1 cellular context compared by ENCODE assay signal in genomic region chr17:5254903-5255521, GRCh38.
A peak's percentile ranks its signal among the peaks of the same experiment; 100 is the strongest.
TF ChIP-seq lines count a peak whose summit lies in the region.

No MANE protein-coding gene starts in this region.

TF ChIP-seq in GM12878, 131 proteins besides CTCF, POLR2A, EP300 and RAD21 (continued from another document):
- TF ChIP-seq, protein P1, sequence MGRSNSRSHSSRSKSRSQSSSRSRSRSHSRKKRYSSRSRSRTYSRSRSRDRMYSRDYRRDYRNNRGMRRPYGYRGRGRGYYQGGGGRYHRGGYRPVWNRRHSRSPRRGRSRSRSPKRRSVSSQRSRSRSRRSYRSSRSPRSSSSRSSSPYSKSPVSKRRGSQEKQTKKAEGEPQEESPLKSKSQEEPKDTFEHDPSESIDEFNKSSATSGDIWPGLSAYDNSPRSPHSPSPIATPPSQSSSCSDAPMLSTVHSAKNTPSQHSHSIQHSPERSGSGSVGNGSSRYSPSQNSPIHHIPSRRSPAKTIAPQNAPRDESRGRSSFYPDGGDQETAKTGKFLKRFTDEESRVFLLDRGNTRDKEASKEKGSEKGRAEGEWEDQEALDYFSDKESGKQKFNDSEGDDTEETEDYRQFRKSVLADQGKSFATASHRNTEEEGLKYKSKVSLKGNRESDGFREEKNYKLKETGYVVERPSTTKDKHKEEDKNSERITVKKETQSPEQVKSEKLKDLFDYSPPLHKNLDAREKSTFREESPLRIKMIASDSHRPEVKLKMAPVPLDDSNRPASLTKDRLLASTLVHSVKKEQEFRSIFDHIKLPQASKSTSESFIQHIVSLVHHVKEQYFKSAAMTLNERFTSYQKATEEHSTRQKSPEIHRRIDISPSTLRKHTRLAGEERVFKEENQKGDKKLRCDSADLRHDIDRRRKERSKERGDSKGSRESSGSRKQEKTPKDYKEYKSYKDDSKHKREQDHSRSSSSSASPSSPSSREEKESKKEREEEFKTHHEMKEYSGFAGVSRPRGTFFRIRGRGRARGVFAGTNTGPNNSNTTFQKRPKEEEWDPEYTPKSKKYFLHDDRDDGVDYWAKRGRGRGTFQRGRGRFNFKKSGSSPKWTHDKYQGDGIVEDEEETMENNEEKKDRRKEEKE (IDR thresholded peaks at IDR 0.05) = no peak
- TF ChIP-seq, protein P2, sequence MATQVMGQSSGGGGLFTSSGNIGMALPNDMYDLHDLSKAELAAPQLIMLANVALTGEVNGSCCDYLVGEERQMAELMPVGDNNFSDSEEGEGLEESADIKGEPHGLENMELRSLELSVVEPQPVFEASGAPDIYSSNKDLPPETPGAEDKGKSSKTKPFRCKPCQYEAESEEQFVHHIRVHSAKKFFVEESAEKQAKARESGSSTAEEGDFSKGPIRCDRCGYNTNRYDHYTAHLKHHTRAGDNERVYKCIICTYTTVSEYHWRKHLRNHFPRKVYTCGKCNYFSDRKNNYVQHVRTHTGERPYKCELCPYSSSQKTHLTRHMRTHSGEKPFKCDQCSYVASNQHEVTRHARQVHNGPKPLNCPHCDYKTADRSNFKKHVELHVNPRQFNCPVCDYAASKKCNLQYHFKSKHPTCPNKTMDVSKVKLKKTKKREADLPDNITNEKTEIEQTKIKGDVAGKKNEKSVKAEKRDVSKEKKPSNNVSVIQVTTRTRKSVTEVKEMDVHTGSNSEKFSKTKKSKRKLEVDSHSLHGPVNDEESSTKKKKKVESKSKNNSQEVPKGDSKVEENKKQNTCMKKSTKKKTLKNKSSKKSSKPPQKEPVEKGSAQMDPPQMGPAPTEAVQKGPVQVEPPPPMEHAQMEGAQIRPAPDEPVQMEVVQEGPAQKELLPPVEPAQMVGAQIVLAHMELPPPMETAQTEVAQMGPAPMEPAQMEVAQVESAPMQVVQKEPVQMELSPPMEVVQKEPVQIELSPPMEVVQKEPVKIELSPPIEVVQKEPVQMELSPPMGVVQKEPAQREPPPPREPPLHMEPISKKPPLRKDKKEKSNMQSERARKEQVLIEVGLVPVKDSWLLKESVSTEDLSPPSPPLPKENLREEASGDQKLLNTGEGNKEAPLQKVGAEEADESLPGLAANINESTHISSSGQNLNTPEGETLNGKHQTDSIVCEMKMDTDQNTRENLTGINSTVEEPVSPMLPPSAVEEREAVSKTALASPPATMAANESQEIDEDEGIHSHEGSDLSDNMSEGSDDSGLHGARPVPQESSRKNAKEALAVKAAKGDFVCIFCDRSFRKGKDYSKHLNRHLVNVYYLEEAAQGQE (IDR thresholded peaks at IDR 0.05; ENCODE audit: low read depth, low read length) = no peak
- TF ChIP-seq, protein P3, sequence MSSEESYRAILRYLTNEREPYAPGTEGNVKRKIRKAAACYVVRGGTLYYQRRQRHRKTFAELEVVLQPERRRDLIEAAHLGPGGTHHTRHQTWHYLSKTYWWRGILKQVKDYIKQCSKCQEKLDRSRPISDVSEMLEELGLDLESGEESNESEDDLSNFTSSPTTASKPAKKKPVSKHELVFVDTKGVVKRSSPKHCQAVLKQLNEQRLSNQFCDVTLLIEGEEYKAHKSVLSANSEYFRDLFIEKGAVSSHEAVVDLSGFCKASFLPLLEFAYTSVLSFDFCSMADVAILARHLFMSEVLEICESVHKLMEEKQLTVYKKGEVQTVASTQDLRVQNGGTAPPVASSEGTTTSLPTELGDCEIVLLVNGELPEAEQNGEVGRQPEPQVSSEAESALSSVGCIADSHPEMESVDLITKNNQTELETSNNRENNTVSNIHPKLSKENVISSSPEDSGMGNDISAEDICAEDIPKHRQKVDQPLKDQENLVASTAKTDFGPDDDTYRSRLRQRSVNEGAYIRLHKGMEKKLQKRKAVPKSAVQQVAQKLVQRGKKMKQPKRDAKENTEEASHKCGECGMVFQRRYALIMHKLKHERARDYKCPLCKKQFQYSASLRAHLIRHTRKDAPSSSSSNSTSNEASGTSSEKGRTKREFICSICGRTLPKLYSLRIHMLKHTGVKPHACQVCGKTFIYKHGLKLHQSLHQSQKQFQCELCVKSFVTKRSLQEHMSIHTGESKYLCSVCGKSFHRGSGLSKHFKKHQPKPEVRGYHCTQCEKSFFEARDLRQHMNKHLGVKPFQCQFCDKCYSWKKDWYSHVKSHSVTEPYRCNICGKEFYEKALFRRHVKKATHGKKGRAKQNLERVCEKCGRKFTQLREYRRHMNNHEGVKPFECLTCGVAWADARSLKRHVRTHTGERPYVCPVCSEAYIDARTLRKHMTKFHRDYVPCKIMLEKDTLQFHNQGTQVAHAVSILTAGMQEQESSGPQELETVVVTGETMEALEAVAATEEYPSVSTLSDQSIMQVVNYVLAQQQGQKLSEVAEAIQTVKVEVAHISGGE (CRISPR knock-in tag; IDR thresholded peaks at IDR 0.05) = no peak
- TF ChIP-seq EGR1 (IDR thresholded peaks at IDR 0.05; ENCODE audit: borderline replicate concordance in 1 of 2, low read depth in 2 of 2, low read length in 2 of 2) (no peak), MEF2B (IDR thresholded peaks at IDR 0.05; ENCODE audit: partially characterized antibody, poor library complexity, severe bottlenecking) (peak; percentile 55), ZNF384 (IDR thresholded peaks at IDR 0.05; ENCODE audit: borderline replicate concordance, low read depth, low read length) (no peak), STAT1 (conservative IDR thresholded peaks at IDR 0.05) (no peak), SKIL (IDR thresholded peaks at IDR 0.05; ENCODE audit: low read depth, poor library complexity, severe bottlenecking) (no peak), SPI1 (IDR thresholded peaks at IDR 0.05; ENCODE audit: borderline replicate concordance, insufficient read depth, low read depth, low read length) (peak; percentile 19; the same call in 1 of the 2 replicates), IKZF2 (IDR thresholded peaks at IDR 0.05) (peak; percentile 22 to 25; a peak in 1 of 4 replicates), RUNX3 (IDR thresholded peaks at IDR 0.05; ENCODE audit: low read length) (peak; percentile 36), RELA (IDR thresholded peaks at IDR 0.05; ENCODE audit: borderline replicate concordance, partially characterized antibody) (no peak), DPF2 (IDR thresholded peaks at IDR 0.05) (0 out of 2 replicates have a peak, but pooled peaks have one; percentile 20), YBX1 (IDR thresholded peaks at IDR 0.05) (no peak), EZH2 (IDR thresholded peaks at IDR 0.05; ENCODE audit: borderline replicate concordance, control insufficient read depth, low read depth, low read length) (no peak), CHD2 (IDR thresholded peaks at IDR 0.05; ENCODE audit: borderline replicate concordance, low read depth, low read length) (no peak), FOS (IDR thresholded peaks at IDR 0.05; ENCODE audit: borderline replicate concordance, extremely low read depth, insufficient read length) (no peak), RFX5 (IDR thresholded peaks at IDR 0.05; ENCODE audit: low read depth, low read length) (no peak), GABPA (IDR thresholded peaks at IDR 0.05; ENCODE audit: low read depth) (no peak)
- TF ChIP-seq, protein P4, sequence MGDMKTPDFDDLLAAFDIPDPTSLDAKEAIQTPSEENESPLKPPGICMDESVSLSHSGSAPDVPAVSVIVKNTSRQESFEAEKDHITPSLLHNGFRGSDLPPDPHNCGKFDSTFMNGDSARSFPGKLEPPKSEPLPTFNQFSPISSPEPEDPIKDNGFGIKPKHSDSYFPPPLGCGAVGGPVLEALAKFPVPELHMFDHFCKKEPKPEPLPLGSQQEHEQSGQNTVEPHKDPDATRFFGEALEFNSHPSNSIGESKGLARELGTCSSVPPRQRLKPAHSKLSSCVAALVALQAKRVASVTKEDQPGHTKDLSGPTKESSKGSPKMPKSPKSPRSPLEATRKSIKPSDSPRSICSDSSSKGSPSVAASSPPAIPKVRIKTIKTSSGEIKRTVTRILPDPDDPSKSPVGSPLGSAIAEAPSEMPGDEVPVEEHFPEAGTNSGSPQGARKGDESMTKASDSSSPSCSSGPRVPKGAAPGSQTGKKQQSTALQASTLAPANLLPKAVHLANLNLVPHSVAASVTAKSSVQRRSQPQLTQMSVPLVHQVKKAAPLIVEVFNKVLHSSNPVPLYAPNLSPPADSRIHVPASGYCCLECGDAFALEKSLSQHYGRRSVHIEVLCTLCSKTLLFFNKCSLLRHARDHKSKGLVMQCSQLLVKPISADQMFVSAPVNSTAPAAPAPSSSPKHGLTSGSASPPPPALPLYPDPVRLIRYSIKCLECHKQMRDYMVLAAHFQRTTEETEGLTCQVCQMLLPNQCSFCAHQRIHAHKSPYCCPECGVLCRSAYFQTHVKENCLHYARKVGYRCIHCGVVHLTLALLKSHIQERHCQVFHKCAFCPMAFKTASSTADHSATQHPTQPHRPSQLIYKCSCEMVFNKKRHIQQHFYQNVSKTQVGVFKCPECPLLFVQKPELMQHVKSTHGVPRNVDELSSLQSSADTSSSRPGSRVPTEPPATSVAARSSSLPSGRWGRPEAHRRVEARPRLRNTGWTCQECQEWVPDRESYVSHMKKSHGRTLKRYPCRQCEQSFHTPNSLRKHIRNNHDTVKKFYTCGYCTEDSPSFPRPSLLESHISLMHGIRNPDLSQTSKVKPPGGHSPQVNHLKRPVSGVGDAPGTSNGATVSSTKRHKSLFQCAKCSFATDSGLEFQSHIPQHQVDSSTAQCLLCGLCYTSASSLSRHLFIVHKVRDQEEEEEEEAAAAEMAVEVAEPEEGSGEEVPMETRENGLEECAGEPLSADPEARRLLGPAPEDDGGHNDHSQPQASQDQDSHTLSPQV (IDR thresholded peaks at IDR 0.05) = no peak
- TF ChIP-seq, protein P5, sequence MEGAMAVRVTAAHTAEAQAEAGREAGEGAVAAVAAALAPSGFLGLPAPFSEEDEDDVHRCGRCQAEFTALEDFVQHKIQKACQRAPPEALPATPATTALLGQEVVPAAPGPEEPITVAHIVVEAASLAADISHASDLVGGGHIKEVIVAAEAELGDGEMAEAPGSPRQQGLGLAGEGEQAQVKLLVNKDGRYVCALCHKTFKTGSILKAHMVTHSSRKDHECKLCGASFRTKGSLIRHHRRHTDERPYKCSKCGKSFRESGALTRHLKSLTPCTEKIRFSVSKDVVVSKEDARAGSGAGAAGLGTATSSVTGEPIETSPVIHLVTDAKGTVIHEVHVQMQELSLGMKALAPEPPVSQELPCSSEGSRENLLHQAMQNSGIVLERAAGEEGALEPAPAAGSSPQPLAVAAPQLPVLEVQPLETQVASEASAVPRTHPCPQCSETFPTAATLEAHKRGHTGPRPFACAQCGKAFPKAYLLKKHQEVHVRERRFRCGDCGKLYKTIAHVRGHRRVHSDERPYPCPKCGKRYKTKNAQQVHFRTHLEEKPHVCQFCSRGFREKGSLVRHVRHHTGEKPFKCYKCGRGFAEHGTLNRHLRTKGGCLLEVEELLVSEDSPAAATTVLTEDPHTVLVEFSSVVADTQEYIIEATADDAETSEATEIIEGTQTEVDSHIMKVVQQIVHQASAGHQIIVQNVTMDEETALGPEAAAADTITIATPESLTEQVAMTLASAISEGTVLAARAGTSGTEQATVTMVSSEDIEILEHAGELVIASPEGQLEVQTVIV (IDR thresholded peaks at IDR 0.05; ENCODE audit: borderline replicate concordance, partially characterized antibody) = no peak
